Comparison of ENCODE assay signal across 8 cellular contexts in genomic region chr7:66492405-66492804, GRCh38.
DNase-seq lines count a peak whose midpoint lies in the region; ATAC-seq, FAIRE-seq and TF ChIP-seq lines count a peak whose summit lies in the region.
"Not testable (repeated sequence)": the region's sequence is repeated elsewhere in the genome, so short reads cannot be mapped to it uniquely, and the experiment has no call there.

No MANE protein-coding gene starts in this region.

- peaks cover 0 to 12% (median 4%) of the 10 kb centered on the region in 3 experiments; a peak in 2 of 7 replicates for H3K36me3 Mint-ChIP-seq in H9 (ENCODE audit: insufficient read depth in 1 of 3, low read depth in 3 of 3)
- not testable (repeated sequence) for H3K36me3 Mint-ChIP-seq in activated naive CD4-positive, alpha-beta T cell treated with anti-CD3 and anti-CD28 coated beads, Interleukin-2, amount 10 ng/mL, durations not matched to agents 7 days and 5 days
- peaks cover 13 to 20% of the 10 kb centered on the region in 2 donors for H3K36me3 Mint-ChIP-seq in stimulated activated naive B cell treated with anti-CD40 and anti-IgM and Interleukin-4, amounts not matched to agents 10 μg/mL and 1 μg/mL and 100 μg/mL, for 72 hours

- not testable (repeated sequence) for H3T11ph ChIP-seq in H9 (ENCODE audit: low read length)

- not testable (repeated sequence) for H4K5ac ChIP-seq in H9 (ENCODE audit: insufficient read length, low read depth, low read length); H1 (ENCODE audit: insufficient read length, low read depth, low read length)

- not testable (repeated sequence) for TF ChIP-seq RAD21 in H1 (IDR thresholded peaks at IDR 0.05 in 1 of 2, conservative IDR thresholded peaks at IDR 0.05 in 1 of 2; ENCODE audit: low read depth in 2 of 2, low read length in 2 of 2); neural cell (conservative IDR thresholded peaks at IDR 0.05)

- peak overlapping the region; percentile 89 to 94 for H3K4me3 Mint-ChIP-seq in H9
- peak overlapping the region; percentile 77 for H3K4me3 Mint-ChIP-seq in activated naive CD4-positive, alpha-beta T cell treated with anti-CD3 and anti-CD28 coated beads, Interleukin-2, amount 10 ng/mL, durations not matched to agents 7 days and 5 days
- H3K4me3 Mint-ChIP-seq in stimulated activated naive B cell treated with anti-CD40 and anti-IgM and Interleukin-4, amounts not matched to agents 10 μg/mL and 1 μg/mL and 100 μg/mL, for 72 hours: peak overlapping the region; percentile 90 to 93

- TF ChIP-seq CTCF in AG04449 (IDR thresholded peaks at IDR 0.05; ENCODE audit: insufficient read depth, low read length, missing control alignments); H9 (conservative IDR thresholded peaks at IDR 0.05); RWPE2 (IDR thresholded peaks at IDR 0.05; ENCODE audit: poor library complexity, severe bottlenecking); H1 (IDR thresholded peaks at IDR 0.05; ENCODE audit: control extremely low read depth in 1 of 3, insufficient read depth in 1 of 3, low read depth in 1 of 3, low read length in 3 of 3); neural cell (IDR thresholded peaks at IDR 0.05; ENCODE audit: poor library complexity, severe bottlenecking): not testable (repeated sequence)

- H3K23ac ChIP-seq in H9 (ENCODE audit: insufficient read length, low read depth, low read length); H1 (ENCODE audit: insufficient read length): not testable (repeated sequence)

- H2AK5ac ChIP-seq in H9 (ENCODE audit: insufficient read length, low read length): not testable (repeated sequence)
- H2AK5ac ChIP-seq in H1 (ENCODE audit: low read depth, low read length): peak overlapping the region; percentile 40; the same call in 1 of the 2 replicates

- H3K79me1 ChIP-seq in H9 (ENCODE audit: insufficient read depth, low read depth, low read length, poor library complexity, severe bottlenecking); H1 (ENCODE audit: low read depth, low read length): not testable (repeated sequence)

- H3K18ac ChIP-seq in H9 (ENCODE audit: insufficient read length, low read depth, low read length); H1 (ENCODE audit: extremely low read depth, low read length): not testable (repeated sequence)

- H3K56ac ChIP-seq in H9 (ENCODE audit: insufficient read length, low read depth, low read length); H1 (replicated peaks; ENCODE audit: insufficient read length, low read depth, low read length): not testable (repeated sequence)

- not testable (repeated sequence) for H3K9me3 ChIP-seq in H9 (ENCODE audit: control insufficient read depth, low read depth, low read length); RWPE2 (ENCODE audit: severe bottlenecking); H1 (ENCODE audit: insufficient read depth in 2 of 2, low read depth in 1 of 2, low read length in 1 of 2); iPS-20b (ENCODE audit: insufficient read depth, low read depth, low read length); neural cell (ENCODE audit: low read length)

- H2BK120ac ChIP-seq in H9 (ENCODE audit: low read depth, low read length, poor library complexity, severe bottlenecking); H1 (replicated peaks; ENCODE audit: low read depth, low read length): not testable (repeated sequence)

- not testable (repeated sequence) for H3K9me2 ChIP-seq in neural cell (ENCODE audit: insufficient read depth, low read length)

- H3K4me3 ChIP-seq in AG04449 (ENCODE audit: low read depth, low read length) (peak overlapping the region; percentile 80), RWPE2 (ENCODE audit: severe bottlenecking) (peak overlapping the region; percentile 50), H1 (ENCODE audit: extremely low read depth in 1 of 4, insufficient read depth in 2 of 4, low read depth in 3 of 4, low read length in 4 of 4) (peak overlapping the region; percentile 74 to 82 (median 80); a peak in 4 of 8 replicates), iPS-20b (ENCODE audit: low read length) (peak overlapping the region; percentile 92; the same call in 1 of the 2 replicates), neural cell (ENCODE audit: low read length) (peak overlapping the region; percentile 90)

- peak overlapping the region; percentile 13 for H3K4ac ChIP-seq in H9 (ENCODE audit: low read depth, low read length)
- not testable (repeated sequence) for H3K4ac ChIP-seq in H1 (replicated peaks; ENCODE audit: insufficient read length, low read depth, low read length)

- peak overlapping the region; percentile 73 for H4K91ac ChIP-seq in H9 (ENCODE audit: insufficient read length, low read depth, low read length)
- not testable (repeated sequence) for H4K91ac ChIP-seq in H1 (replicated peaks; ENCODE audit: insufficient read length, low read length)

- H2BK5ac ChIP-seq in H9 (ENCODE audit: insufficient read length, low read length): not testable (repeated sequence)
- peak overlapping the region; percentile 96; the same call in 1 of the 2 replicates for H2BK5ac ChIP-seq in H1 (ENCODE audit: low read depth, low read length)

- ATAC-seq in RWPE2 (ENCODE audit: low read depth); stimulated activated naive B cell treated with anti-CD40 and anti-IgM and Interleukin-4, amounts not matched to agents 10 μg/mL and 1 μg/mL and 100 μg/mL, for 72 hours (replicated peaks): not testable (repeated sequence)

- H3K4me2 ChIP-seq in H9 (ENCODE audit: insufficient read depth, insufficient read length, low read length): peak overlapping the region; percentile 67
- peak overlapping the region; percentile 80 to 93 for H3K4me2 ChIP-seq in H1 (ENCODE audit: insufficient read depth in 1 of 2, low read depth in 2 of 2, low read length in 2 of 2)
- H3K4me2 ChIP-seq in neural cell (ENCODE audit: low read length): not testable (repeated sequence)

- not testable (repeated sequence) for FAIRE-seq in H1 (lab: Jason Lieb, UNC)

- not testable (repeated sequence) for H3F3A ChIP-seq in neural cell (ENCODE audit: insufficient read depth, low read length, poor library complexity, severe bottlenecking)

- not testable (repeated sequence) for H3K4me1 ChIP-seq in H9 (ENCODE audit: insufficient read depth, low read length); RWPE2 (ENCODE audit: insufficient read depth, poor library complexity, severe bottlenecking); H1 (replicated peaks in 1 of 4; ENCODE audit: control insufficient read depth in 3 of 4, insufficient read depth in 4 of 4, low read length in 3 of 4); iPS-20b (ENCODE audit: insufficient read depth, low read length)

- not testable (repeated sequence) for H3K27me3 Mint-ChIP-seq in H9 (ENCODE audit: low read depth); activated naive CD4-positive, alpha-beta T cell treated with anti-CD3 and anti-CD28 coated beads, Interleukin-2, amount 10 ng/mL, durations not matched to agents 7 days and 5 days; stimulated activated naive B cell treated with anti-CD40 and anti-IgM and Interleukin-4, amounts not matched to agents 10 μg/mL and 1 μg/mL and 100 μg/mL, for 72 hours

- peak overlapping the region; percentile 98 to 99 (median 98) for H3K27ac Mint-ChIP-seq in H9
- H3K27ac Mint-ChIP-seq in activated naive CD4-positive, alpha-beta T cell treated with anti-CD3 and anti-CD28 coated beads, Interleukin-2, amount 10 ng/mL, durations not matched to agents 7 days and 5 days: peak overlapping the region; percentile 94
- H3K27ac Mint-ChIP-seq in stimulated activated naive B cell treated with anti-CD40 and anti-IgM and Interleukin-4, amounts not matched to agents 10 μg/mL and 1 μg/mL and 100 μg/mL, for 72 hours: peak overlapping the region; percentile 97

- H3K9ac ChIP-seq in H9 (ENCODE audit: extremely low read depth, insufficient read length, low read length) (peak overlapping the region; percentile 86), iPS-20b (ENCODE audit: low read depth, low read length) (peak overlapping the region; percentile 94; the same call in 1 of the 2 replicates), neural cell (ENCODE audit: low read length) (peak overlapping the region; percentile 95)
- not testable (repeated sequence) for H3K9ac ChIP-seq in H1 (replicated peaks in 1 of 4; ENCODE audit: extremely low read depth in 1 of 4, low read depth in 3 of 4, low read length in 3 of 4)

- H2BK15ac ChIP-seq in H9 (ENCODE audit: low read depth, low read length); H1 (ENCODE audit: low read length): not testable (repeated sequence)

- not testable (repeated sequence) for H3K27ac ChIP-seq in H9 (ENCODE audit: insufficient read length, low read depth, low read length); iPS-20b (ENCODE audit: low read length)
- H3K27ac ChIP-seq in RWPE2 (ENCODE audit: poor library complexity, severe bottlenecking) (peak overlapping the region; percentile 57), H1 (ENCODE audit: low read depth, low read length) (peak overlapping the region; percentile 98; the same call in 1 of the 2 replicates), neural cell (ENCODE audit: low read length) (peak overlapping the region; percentile 95)

- not testable (repeated sequence) for H3K23me2 ChIP-seq in H9 (ENCODE audit: insufficient read length, low read depth, low read length, poor library complexity, severe bottlenecking); H1 (ENCODE audit: low read depth, low read length)

- not testable (repeated sequence) for H3K27me3 ChIP-seq in H9 (ENCODE audit: insufficient read depth, low read length); RWPE2 (ENCODE audit: insufficient read depth, poor library complexity, severe bottlenecking); H1 (replicated peaks in 1 of 4; ENCODE audit: control insufficient read depth in 3 of 4, extremely low read depth in 1 of 4, insufficient read depth in 3 of 4, low read length in 3 of 4); iPS-20b (ENCODE audit: insufficient read depth, low read length); neural cell (ENCODE audit: insufficient read depth, low read depth, low read length)

- not testable (repeated sequence) for H2BK20ac ChIP-seq in H9 (ENCODE audit: low read depth, low read length, poor library complexity, severe bottlenecking); H1 (ENCODE audit: low read length)

- H3K4me1 Mint-ChIP-seq in H9: peaks cover 14 to 32% of the 10 kb centered on the region in 2 experiments
- peaks cover 19% of the 10 kb centered on the region for H3K4me1 Mint-ChIP-seq in activated naive CD4-positive, alpha-beta T cell treated with anti-CD3 and anti-CD28 coated beads, Interleukin-2, amount 10 ng/mL, durations not matched to agents 7 days and 5 days
- peaks cover 4 to 20% of the 10 kb centered on the region in 2 donors for H3K4me1 Mint-ChIP-seq in stimulated activated naive B cell treated with anti-CD40 and anti-IgM and Interleukin-4, amounts not matched to agents 10 μg/mL and 1 μg/mL and 100 μg/mL, for 72 hours

- 0 out of 2 replicates have a peak overlapping the region, but pooled peaks have one; percentile 3 for H3K14ac ChIP-seq in H9 (ENCODE audit: insufficient read depth, low read length)
- not testable (repeated sequence) for H3K14ac ChIP-seq in H1 (ENCODE audit: insufficient read length)

- not testable (repeated sequence) for H3K79me2 ChIP-seq in H9 (ENCODE audit: insufficient read depth, low read length); H1 (ENCODE audit: control insufficient read depth in 1 of 2, insufficient read depth in 2 of 2, low read length in 2 of 2); neural cell (replicated peaks; ENCODE audit: insufficient read depth, low read length)

- POLR2A ChIA-PET in AG04449 (lab: Yijun Ruan, JAX): interaction anchor here (0.6 kb wide), 1 partner anchor 187 kb away, joined by 3 read pairs; no protein-coding TSS in a partner anchor
- POLR2A ChIA-PET in H1 (lab: Charles Lee; ENCODE audit: partially characterized antibody): interaction anchor here (0.9 kb wide), 1 partner anchor 161 kb away, joined by 3 read pairs; no protein-coding TSS in a partner anchor

- H4K8ac ChIP-seq in H9 (replicated peaks; ENCODE audit: insufficient read length, low read depth, low read length): not testable (repeated sequence)
- peak overlapping the region; percentile 62; the same call in 1 of the 2 replicates for H4K8ac ChIP-seq in H1 (ENCODE audit: extremely low read depth, insufficient read depth, low read length)

- TF ChIP-seq EP300 in H1 (IDR thresholded peaks at IDR 0.05; ENCODE audit: borderline replicate concordance in 1 of 2, low read depth in 2 of 2, low read length in 2 of 2); neural cell (conservative IDR thresholded peaks at IDR 0.05; ENCODE audit: poor library complexity, severe bottlenecking): not testable (repeated sequence)

- H3K36me3 ChIP-seq in RWPE2 (ENCODE audit: low read depth); H1 (ENCODE audit: control insufficient read depth in 2 of 4, insufficient read depth in 4 of 4, low read length in 3 of 4); iPS-20b (ENCODE audit: insufficient read depth, low read depth, low read length); neural cell (ENCODE audit: insufficient read depth, low read length): not testable (repeated sequence)

- CTCF ChIA-PET in AG04449 (lab: Yijun Ruan, JAX); activated naive CD4-positive, alpha-beta T cell treated with anti-CD3 and anti-CD28 coated beads, Interleukin-2, amount 10 ng/mL, durations not matched to agents 7 days and 5 days (lab: Charles Lee); H1 (lab: Charles Lee; ENCODE audit: partially characterized antibody): not testable (repeated sequence)

- WGBS in H9 (ENCODE audit: extremely low coverage, insufficient read length, low lambda C conversion rate): no CpG with 5 or more reads among the region's 7 CpGs
- WGBS in H1 (ENCODE audit: extremely low coverage in 1 of 2, insufficient coverage in 1 of 2, insufficient read length in 1 of 2, insufficient replicate concordance in 2 of 2, low coverage in 1 of 2, low lambda C conversion rate in 2 of 2, missing lambda C conversion rate in 1 of 2), 2 experiments: 90% methylated on average over 2 of the region's 7 CpGs; no CpG with 5 or more reads in 1 of the 2 experiments

- not testable (repeated sequence) for H3K9me3 Mint-ChIP-seq in H9; activated naive CD4-positive, alpha-beta T cell treated with anti-CD3 and anti-CD28 coated beads, Interleukin-2, amount 10 ng/mL, durations not matched to agents 7 days and 5 days; stimulated activated naive B cell treated with anti-CD40 and anti-IgM and Interleukin-4, amounts not matched to agents 10 μg/mL and 1 μg/mL and 100 μg/mL, for 72 hours

- not testable (repeated sequence) for H4K20me1 ChIP-seq in H9 (ENCODE audit: control insufficient read depth, insufficient read depth, insufficient read length); H1 (replicated peaks in 1 of 2; ENCODE audit: control insufficient read depth in 1 of 2, insufficient read depth in 2 of 2, low read length in 2 of 2); neural cell (ENCODE audit: insufficient read depth)

- peak overlapping the region; percentile 15 for H2BK12ac ChIP-seq in H9 (ENCODE audit: insufficient read length, low read depth, low read length)
- H2BK12ac ChIP-seq in H1 (ENCODE audit: low read depth, low read length): 0 out of 2 replicates have a peak overlapping the region, but pooled peaks have one; percentile 39

- H2AFZ ChIP-seq in H9 (ENCODE audit: low read length); H1 (ENCODE audit: low read length); neural cell (ENCODE audit: low read depth, low read length): not testable (repeated sequence)

- TF ChIP-seq POLR2A in H1 (IDR thresholded peaks at IDR 0.05; ENCODE audit: control extremely low read depth in 1 of 2, low read depth in 2 of 2, low read length in 2 of 2): 0 out of 3 replicates have a peak, but pooled peaks of 1 of the 2 experiments have one; percentile 36

- DNase-seq in AG04449 (ENCODE audit: low read depth, low spot score); H9; RWPE2 (ENCODE audit: low spot score); activated naive CD4-positive, alpha-beta T cell treated with anti-CD3 and anti-CD28 coated beads, Interleukin-2, amount 10 ng/mL, durations not matched to agents 7 days and 5 days; H1 (ENCODE audit: low read depth in 1 of 2, low spot score in 2 of 2); stimulated activated naive B cell treated with anti-CD40 and anti-IgM and Interleukin-4, amounts not matched to agents 10 μg/mL and 1 μg/mL and 100 μg/mL, for 72 hours: not testable (repeated sequence)
